ENCODE assay signal across 8 cellular contexts in genomic region chr17:77428020-77428781, GRCh38.
DNase-seq lines count a peak whose midpoint lies in the region; ATAC-seq and TF ChIP-seq lines count a peak whose summit lies in the region.

No MANE protein-coding gene starts in this region.

- H3K4me3 Mint-ChIP-seq in activated CD4-positive, alpha-beta T cell treated with anti-CD3 and anti-CD28 coated beads for 36 hours: no peak overlapping the region
- peak overlapping the region; percentile 70 for H3K4me3 Mint-ChIP-seq in activated B cell treated with CpG ODN at 0.5 μM for 24 hours

- peak overlapping the region; percentile 79 for H3K27ac ChIP-seq in layer of hippocampus (ENCODE audit: low read depth, low read length)
- H3K27ac ChIP-seq in tibial artery: peak overlapping the region; percentile 82 to 87

- no peak for TF ChIP-seq CTCF in activated B cell treated with CpG ODN at 0.5 μM for 24 hours (IDR thresholded peaks at IDR 0.05)
- TF ChIP-seq CTCF in tibial artery (IDR thresholded peaks at IDR 0.05): no peak

- peaks cover 82% of the 10 kb centered on the region for H3K4me1 Mint-ChIP-seq in activated CD4-positive, alpha-beta T cell treated with anti-CD3 and anti-CD28 coated beads for 36 hours
- H3K4me1 Mint-ChIP-seq in activated B cell treated with CpG ODN at 0.5 μM for 24 hours: peaks cover 78% of the 10 kb centered on the region

- no peaks in the 10 kb centered on the region for H3K27me3 Mint-ChIP-seq in activated CD4-positive, alpha-beta T cell treated with anti-CD3 and anti-CD28 coated beads for 36 hours
- H3K27me3 Mint-ChIP-seq in activated B cell treated with CpG ODN at 0.5 μM for 24 hours: no peaks in the 10 kb centered on the region

- DNase-seq in activated CD4-positive, alpha-beta T cell treated with anti-CD3 and anti-CD28 coated beads for 36 hours: no peak
- DNase-seq in activated CD4-positive, alpha-beta T cell treated with anti-CD3 and anti-CD28 coated beads for 48 hours: no peak
- DNase-seq in activated B cell treated with CpG ODN at 0.5 μM for 24 hours (peak; percentile 26), tibial artery (peak in 1 of 2 donors; percentile 63), cerebellar cortex (ENCODE audit: low spot score) (no peak), NCI-H128 (lab: John Stamatoyannopoulos, UW; ENCODE audit: unreplicated experiment) (no peak)

- no peaks in the 10 kb centered on the region for H3K9me3 Mint-ChIP-seq in activated CD4-positive, alpha-beta T cell treated with anti-CD3 and anti-CD28 coated beads for 36 hours (ENCODE audit: low read depth)
- H3K9me3 Mint-ChIP-seq in activated B cell treated with CpG ODN at 0.5 μM for 24 hours: no peaks in the 10 kb centered on the region

- no peaks in the 10 kb centered on the region for H3K9me3 ChIP-seq in tibial artery

- H3K4me3 ChIP-seq in tibial artery: no peak overlapping the region

- CTCF ChIA-PET in activated CD4-positive, alpha-beta T cell treated with anti-CD3 and anti-CD28 coated beads for 36 hours (lab: Charles Lee): interaction anchor here (1.2 to 5.5 kb wide), 13 partner anchors 7 to 97 kb away, joined by 3 to 61 read pairs (median 26); no protein-coding TSS in a partner anchor
- CTCF ChIA-PET in activated B cell treated with CpG ODN at 0.5 μM for 24 hours (lab: Charles Lee): interaction anchor here (1.3 to 7.5 kb wide), 12 partner anchors 12 to 102 kb away, joined by 4 to 142 read pairs (median 26); no protein-coding TSS in a partner anchor

- peaks cover 2% of the 10 kb centered on the region for H3K36me3 Mint-ChIP-seq in activated CD4-positive, alpha-beta T cell treated with anti-CD3 and anti-CD28 coated beads for 36 hours (ENCODE audit: low read depth)
- H3K36me3 Mint-ChIP-seq in activated B cell treated with CpG ODN at 0.5 μM for 24 hours (ENCODE audit: low read depth): no peaks in the 10 kb centered on the region

- H3K27me3 ChIP-seq in layer of hippocampus (ENCODE audit: control insufficient read depth, insufficient read depth, low read length): no peaks in the 10 kb centered on the region
- H3K27me3 ChIP-seq in tibial artery: no peaks in the 10 kb centered on the region

- no peaks in the 10 kb centered on the region for H3K36me3 ChIP-seq in tibial artery

- POLR2A ChIA-PET in activated CD4-positive, alpha-beta T cell treated with anti-CD3 and anti-CD28 coated beads for 36 hours (lab: Charles Lee): interaction anchor here (0.8 to 1.7 kb wide), 3 partner anchors 24 to 35 kb away, joined by 3 to 5 read pairs (median 5); no protein-coding TSS in a partner anchor
- POLR2A ChIA-PET in activated B cell treated with CpG ODN at 0.5 μM for 24 hours (lab: Charles Lee): interaction anchor here (0.5 to 11.2 kb wide), 25 partner anchors 11 to 699 kb away, joined by 3 to 325 read pairs (median 6); partner anchors contain the start of gene TNRC6C

- peak overlapping the region; percentile 65 for H3K27ac Mint-ChIP-seq in activated CD4-positive, alpha-beta T cell treated with anti-CD3 and anti-CD28 coated beads for 36 hours
- H3K27ac Mint-ChIP-seq in activated B cell treated with CpG ODN at 0.5 μM for 24 hours: peak overlapping the region; percentile 87

- peaks cover 10 to 89% (median 82%) of the 10 kb centered on the region in 4 donors for H3K4me1 ChIP-seq in tibial artery

- intact Hi-C loops in activated CD4-positive, alpha-beta T cell treated with anti-CD3 and anti-CD28 coated beads for 36 hours (cut with DNase I, micrococcal nuclease): no loop called here
- intact Hi-C loops in activated B cell treated with CpG ODN at 0.5 μM for 24 hours (cut with micrococcal nuclease): no loop called here
- intact Hi-C loops in tibial artery (cut with DNase I; ENCODE audit: low total_unique reads): loop anchor here (5.0 kb wide), 2 partner anchors 56 to 101 kb away; no protein-coding TSS in a partner anchor

- no peak for ATAC-seq in activated CD4-positive, alpha-beta T cell treated with anti-CD3 and anti-CD28 coated beads for 36 hours
- ATAC-seq in activated B cell treated with CpG ODN at 0.5 μM for 24 hours (ENCODE audit: low read depth) (peak; percentile 49), GM18858 (IDR thresholded peaks at IDR 0.05; ENCODE audit: unreplicated experiment) (no peak)
